18 cellular contexts compared by ENCODE assay signal in genomic region chr6:129141499-129141898, GRCh38.
DNase-seq lines count a peak whose midpoint lies in the region; TF ChIP-seq lines count a peak whose summit lies in the region.
"Had no signal": no experiment of that assay in that cellular context is flagged by ENCODE, and none has a peak within 500 bp of the region (broad histone marks: within the 10 kb centered on the region; RNA-seq: fewer than 3 reads in every experiment).

No MANE protein-coding gene starts in this region.

- H3K9me3 ChIP-seq in GM23248 (ENCODE audit: low read depth) (no peaks in the 10 kb centered on the region), esophagus muscularis mucosa (no peaks in the 10 kb centered on the region), right atrium auricular region (no peaks in the 10 kb centered on the region), subcutaneous abdominal adipose tissue (ENCODE audit: control insufficient read depth in 5 of 5, low read length in 5 of 5) (no peaks in the 10 kb centered on the region)
- H3K9me3 ChIP-seq: Caco-2, SJSA1 had no signal

- H3F3A ChIP-seq in GM23248 (ENCODE audit: insufficient read depth): peaks cover 12% of the 10 kb centered on the region

- no peaks in the 10 kb centered on the region for H3K79me2 ChIP-seq in GM23248 (ENCODE audit: insufficient read depth)

- intact Hi-C loops in esophagus muscularis mucosa (cut with DNase I): no loop called here

- TF ChIP-seq EP300 in esophagus muscularis mucosa (IDR thresholded peaks at IDR 0.05): no peak

- H3K4me2 ChIP-seq in GM23248 (ENCODE audit: unreplicated experiment): peak overlapping the region; percentile 30

- H3K27ac ChIP-seq in GM23248 (no peak overlapping the region), esophagus muscularis mucosa (replicated peaks in 1 of 4) (peak overlapping the region; percentile 38 to 73 (median 56)), right atrium auricular region (peak overlapping the region; percentile 72 to 83), subcutaneous abdominal adipose tissue (ENCODE audit: low read depth, low read length) (peak overlapping the region; percentile 61)
- H3K27ac ChIP-seq: SJSA1 had no signal

- TF ChIP-seq POLR2A in esophagus muscularis mucosa (IDR thresholded peaks at IDR 0.05; ENCODE audit: low read depth): no peak

- H3K4me1 ChIP-seq in GM23248 (ENCODE audit: insufficient read depth): peaks cover 16% of the 10 kb centered on the region
- H3K4me1 ChIP-seq in esophagus muscularis mucosa: peaks cover 0 to 45% (median 10%) of the 10 kb centered on the region in 4 donors
- peaks cover 0 to 55% of the 10 kb centered on the region in 2 donors for H3K4me1 ChIP-seq in right atrium auricular region
- H3K4me1 ChIP-seq in subcutaneous abdominal adipose tissue (ENCODE audit: control insufficient read depth in 5 of 5, insufficient read depth in 5 of 5, low read length in 5 of 5): peaks cover 2 to 17% (median 6%) of the 10 kb centered on the region in 5 donors
- H3K4me1 ChIP-seq: Caco-2, SJSA1 had no signal

- H3K9me2 ChIP-seq in GM23248 (ENCODE audit: insufficient read depth): no peaks in the 10 kb centered on the region

- no peak overlapping the region for H3K27ac Mint-ChIP-seq in endothelial cell (ENCODE audit: unreplicated experiment)
- H3K27ac Mint-ChIP-seq: activated T-helper 17 cell treated with anti-CD3 and anti-CD28 coated beads, Interleukin-2, amount 50 U/mL, for 72 hours; dendritic cell treated with granulocyte-macrophage colony-stimulating factor and Interleukin-4, amounts not matched to agents 40 ng/mL and 50 ng/mL, for 4 days; nephron progenitor cell had no signal

- H3K4me3 Mint-ChIP-seq in endothelial cell (ENCODE audit: unreplicated experiment): no peak overlapping the region
- H3K4me3 Mint-ChIP-seq: activated T-helper 17 cell treated with anti-CD3 and anti-CD28 coated beads, Interleukin-2, amount 50 U/mL, for 72 hours; dendritic cell treated with granulocyte-macrophage colony-stimulating factor and Interleukin-4, amounts not matched to agents 40 ng/mL and 50 ng/mL, for 4 days; nephron progenitor cell had no signal

- no peak overlapping the region for H3K4me3 ChIP-seq in GM23248
- H3K4me3 ChIP-seq in esophagus muscularis mucosa: no peak overlapping the region
- H3K4me3 ChIP-seq in right atrium auricular region: no peak overlapping the region
- no peak overlapping the region for H3K4me3 ChIP-seq in subcutaneous abdominal adipose tissue (ENCODE audit: low read depth in 1 of 5, low read length in 5 of 5)
- H3K4me3 ChIP-seq: SJSA1 had no signal

- H3K36me3 ChIP-seq in GM23248 (ENCODE audit: low read depth): no peaks in the 10 kb centered on the region
- H3K36me3 ChIP-seq in esophagus muscularis mucosa: peaks cover 0 to 9% (median 0%) of the 10 kb centered on the region in 4 donors
- no peaks in the 10 kb centered on the region for H3K36me3 ChIP-seq in right atrium auricular region
- H3K36me3 ChIP-seq in subcutaneous abdominal adipose tissue (ENCODE audit: control insufficient read depth in 5 of 5, insufficient read depth in 5 of 5, low read length in 5 of 5): peaks cover 0 to 3% (median 0%) of the 10 kb centered on the region in 5 donors
- H3K36me3 ChIP-seq: SJSA1 had no signal

- no peak for TF ChIP-seq CTCF in esophagus muscularis mucosa (IDR thresholded peaks at IDR 0.05)
- TF ChIP-seq CTCF in right atrium auricular region (IDR thresholded peaks at IDR 0.05): no peak
- TF ChIP-seq CTCF in endothelial cell (IDR thresholded peaks at IDR 0.05; ENCODE audit: unreplicated experiment): no peak

- H4K20me1 ChIP-seq in GM23248 (ENCODE audit: insufficient read depth): no peaks in the 10 kb centered on the region

- H3K27me3 ChIP-seq in GM23248 (replicated peaks; ENCODE audit: insufficient read depth) (no peaks in the 10 kb centered on the region), esophagus muscularis mucosa (no peaks in the 10 kb centered on the region), right atrium auricular region (no peaks in the 10 kb centered on the region), subcutaneous abdominal adipose tissue (ENCODE audit: control insufficient read depth in 5 of 5, insufficient read depth in 4 of 5, low read length in 5 of 5) (no peaks in the 10 kb centered on the region)
- H3K27me3 ChIP-seq: SJSA1 had no signal

- WGBS in GM23248 (ENCODE audit: low coverage in 1 of 2, low lambda C conversion rate in 2 of 2, missing lambda C conversion rate in 2 of 2), 2 experiments: 0 to 10% methylated on average over 1 of the region's 1 CpG
- WGBS in esophagus muscularis mucosa: 16% methylated on average over 1 of the region's 1 CpG

- no peak overlapping the region for H3K9ac ChIP-seq in GM23248
- H3K9ac ChIP-seq in subcutaneous abdominal adipose tissue (ENCODE audit: low read length in 5 of 5): no peak overlapping the region

- no peak overlapping the region for H2AFZ ChIP-seq in GM23248

- H3K9me3 Mint-ChIP-seq in endothelial cell (ENCODE audit: unreplicated experiment): no peaks in the 10 kb centered on the region
- H3K9me3 Mint-ChIP-seq: activated T-helper 17 cell treated with anti-CD3 and anti-CD28 coated beads, Interleukin-2, amount 50 U/mL, for 72 hours; dendritic cell treated with granulocyte-macrophage colony-stimulating factor and Interleukin-4, amounts not matched to agents 40 ng/mL and 50 ng/mL, for 4 days; nephron progenitor cell had no signal

- no peaks in the 10 kb centered on the region for H3K27me3 Mint-ChIP-seq in endothelial cell (ENCODE audit: unreplicated experiment)
- H3K27me3 Mint-ChIP-seq: dendritic cell treated with granulocyte-macrophage colony-stimulating factor and Interleukin-4, amounts not matched to agents 40 ng/mL and 50 ng/mL, for 4 days had no signal

- in situ Hi-C loops in GM23248 (cut with MboI): no loop called here

- H3K4me1 Mint-ChIP-seq in endothelial cell (ENCODE audit: unreplicated experiment): peaks cover 4% of the 10 kb centered on the region
- H3K4me1 Mint-ChIP-seq: activated T-helper 17 cell treated with anti-CD3 and anti-CD28 coated beads, Interleukin-2, amount 50 U/mL, for 72 hours; nephron progenitor cell had no signal

- DNase-seq in GM23248 (peak; percentile 56), esophagus muscularis mucosa (ENCODE audit: extremely low spot score) (no peak), right atrium auricular region (ENCODE audit: low spot score) (no peak), cortex of kidney (lab: John Stamatoyannopoulos, UW) (no peak), endothelial cell (ENCODE audit: low spot score) (no peak), NCI-H526 (lab: John Stamatoyannopoulos, UW) (no peak), GDM1 (lab: John Stamatoyannopoulos, UW) (no peak)
- DNase-seq: AML-193; Caco-2; MM.1S; NCI-H1930; NCI-H524; nephron progenitor cell; stimulated activated CD4-positive, alpha-beta T cell treated with anti-CD3 and anti-CD28 coated beads, Interleukin-1b, Interleukin-23, amount 100 ng/mL, for 48 hours had no signal

- H3K36me3 Mint-ChIP-seq in endothelial cell (ENCODE audit: low read depth, unreplicated experiment): no peaks in the 10 kb centered on the region
